12 cellular contexts compared by ENCODE assay signal in genomic region chr7:127251048-127251451, GRCh38. TPM values are rescaled to one million over a fixed set of nuclear protein-coding genes. Genes with fewer than 3 reads are reported as not detected.
A peak's percentile ranks its signal among the peaks of the same experiment; 100 is the strongest.
DNase-seq lines count a peak whose midpoint lies in the region; ATAC-seq, FAIRE-seq and TF ChIP-seq lines count a peak whose summit lies in the region.
"Had no signal": no experiment of that assay in that cellular context is flagged by ENCODE, and none has a peak within 500 bp of the region (broad histone marks: within the 10 kb centered on the region; RNA-seq: fewer than 3 reads in every experiment).

No MANE protein-coding gene starts in this region.

- in situ Hi-C loops in HAP-1 (cut with MboI; ENCODE audit: low sequenced_read_pairs): loop anchor here (25.0 kb wide), 1 partner anchor 439 kb away; no protein-coding TSS in a partner anchor
- in situ Hi-C loops in G401 (cut with HindIII; ENCODE audit: low sequenced_read_pairs): no loop called here

- 5 to 8% methylated on average over 22 of the region's 22 CpGs for WGBS in pancreas, 2 donors

- peaks cover 14% of the 10 kb centered on the region for H3K4me1 ChIP-seq in CD8-positive, alpha-beta T cell (ENCODE audit: insufficient read depth, low read length)
- H3K4me1 ChIP-seq in HAP-1: no peaks in the 10 kb centered on the region
- H3K4me1 ChIP-seq in endocrine pancreas (ENCODE audit: control insufficient read depth, insufficient read depth, low read length): peaks cover 7% of the 10 kb centered on the region
- peaks cover 0 to 5% (median 5%) of the 10 kb centered on the region in 3 donors for H3K4me1 ChIP-seq in pancreas

- no peaks in the 10 kb centered on the region for H3K9me3 ChIP-seq in CD8-positive, alpha-beta T cell (ENCODE audit: low read length)
- no peaks in the 10 kb centered on the region for H3K9me3 ChIP-seq in HAP-1
- H3K9me3 ChIP-seq in endocrine pancreas (ENCODE audit: control insufficient read depth, low read length): no peaks in the 10 kb centered on the region
- H3K9me3 ChIP-seq in pancreas: no peaks in the 10 kb centered on the region

- peak overlapping the region; percentile 54 for H3K9ac ChIP-seq in endocrine pancreas (ENCODE audit: control insufficient read depth, insufficient read depth, low read length)

- intact Hi-C loops in CD8-positive, alpha-beta T cell (cut with DNase I, micrococcal nuclease): loop anchor here (5.0 to 10.0 kb wide), 5 partner anchors 86 to 261 kb away; no protein-coding TSS in a partner anchor
- intact Hi-C loops in pancreas (cut with DNase I): loop anchor here in 1 of 3 donors (10.0 kb wide), 1 partner anchor 446 kb away; no protein-coding TSS in a partner anchor

- H3K4me3 ChIP-seq in CD8-positive, alpha-beta T cell (ENCODE audit: low read depth, low read length): no peak overlapping the region
- H3K4me3 ChIP-seq in HAP-1: peak overlapping the region; percentile 62; the same call in 1 of the 2 replicates
- peak overlapping the region; percentile 71 for H3K4me3 ChIP-seq in endocrine pancreas (ENCODE audit: control insufficient read depth, insufficient read depth, low read length)
- H3K4me3 ChIP-seq in pancreas: peak overlapping the region in 3 of 4 donors; percentile 47 to 66 (median 56)

- no peak for TF ChIP-seq CTCF in CD8-positive, alpha-beta T cell (IDR thresholded peaks at IDR 0.05)
- no peak for TF ChIP-seq CTCF in pancreas (IDR thresholded peaks at IDR 0.05)

- CTCF ChIA-PET in CD8-positive, alpha-beta T cell (lab: Charles Lee): interaction anchor here (0.9 kb wide), 1 partner anchor 196 kb away, joined by 3 read pairs; no protein-coding TSS in a partner anchor

- POLR2A ChIA-PET in CD8-positive, alpha-beta T cell (lab: Charles Lee): interaction anchor here (2.0 kb wide), 1 partner anchor 142 kb away, joined by 4 read pairs; the partner anchor contains the start of gene ZNF800

- H3K27ac Mint-ChIP-seq in CD8-positive, alpha-beta T cell: no peak overlapping the region
- H3K27ac Mint-ChIP-seq: stimulated activated naive CD8-positive, alpha-beta T cell treated with anti-CD3 and anti-CD28 coated beads, Interleukin-15, Interleukin-2, amounts not matched to agents 100 ng/mL and 50 ng/mL, for 24 hours had no signal

- no peak for FAIRE-seq in pancreas (lab: Jason Lieb, UNC)
- FAIRE-seq: islet of Langerhans had no signal

- ATAC-seq in CD8-positive, alpha-beta T cell: no peak
- ATAC-seq in pancreas: no peak

- no peaks in the 10 kb centered on the region for H3K36me3 ChIP-seq in CD8-positive, alpha-beta T cell (ENCODE audit: insufficient read depth, low read length)
- H3K36me3 ChIP-seq in HAP-1 (replicated peaks): no peaks in the 10 kb centered on the region
- no peaks in the 10 kb centered on the region for H3K36me3 ChIP-seq in endocrine pancreas (ENCODE audit: control insufficient read depth, insufficient read depth, low read length)
- no peaks in the 10 kb centered on the region for H3K36me3 ChIP-seq in pancreas

- peaks cover 24% of the 10 kb centered on the region for H3K27me3 ChIP-seq in CD8-positive, alpha-beta T cell (ENCODE audit: insufficient read depth, low read length)
- H3K27me3 ChIP-seq in HAP-1 (ENCODE audit: low read depth) (peaks cover 23% of the 10 kb centered on the region), endocrine pancreas (ENCODE audit: control insufficient read depth, insufficient read depth, low read length) (peaks cover 5% of the 10 kb centered on the region), pancreas (no peaks in the 10 kb centered on the region)

- H3K27me3 Mint-ChIP-seq in CD8-positive, alpha-beta T cell (ENCODE audit: low read depth): peaks cover 61% of the 10 kb centered on the region

- peaks cover 20% of the 10 kb centered on the region for H3K4me1 Mint-ChIP-seq in CD8-positive, alpha-beta T cell (ENCODE audit: low read depth)

- H3K9me3 Mint-ChIP-seq in CD8-positive, alpha-beta T cell: no peaks in the 10 kb centered on the region
- H3K9me3 Mint-ChIP-seq: stimulated activated naive CD8-positive, alpha-beta T cell treated with anti-CD3 and anti-CD28 coated beads, Interleukin-15, Interleukin-2, amounts not matched to agents 100 ng/mL and 50 ng/mL, for 24 hours had no signal

- no peak overlapping the region for H3K27ac ChIP-seq in CD8-positive, alpha-beta T cell (ENCODE audit: low read depth, low read length)
- no peak overlapping the region for H3K27ac ChIP-seq in pancreas
- H3K27ac ChIP-seq: skin epidermis had no signal

- no peak for DNase-seq in CD8-positive, alpha-beta T cell
- no peak for DNase-seq in HAP-1 (ENCODE audit: low spot score in 2 of 2)
- DNase-seq in pancreas: peak in 2 of 6 donors; percentile 15 to 55
- DNase-seq in G401 (ENCODE audit: low spot score): no peak
- DNase-seq in HuH-7.5 (ENCODE audit: low spot score): no peak
- no peak for DNase-seq in Kasumi-1 (lab: John Stamatoyannopoulos, UW)
- DNase-seq in GF-D8 (lab: John Stamatoyannopoulos, UW): no peak
- DNase-seq: SHP77 had no signal

- H3K36me3 Mint-ChIP-seq in CD8-positive, alpha-beta T cell: no peaks in the 10 kb centered on the region

- H3K4me3 Mint-ChIP-seq in CD8-positive, alpha-beta T cell: peak overlapping the region; percentile 24

RNA-seq across cellular contexts. Expression of gene GRM8, which starts 1.7 kb away (rescaled TPM):
- not detected for total RNA-seq in CD8-positive, alpha-beta T cell
- total RNA-seq in pancreas: 1 to 10 TPM in 1 of 6 donors, under 1 TPM in 5; 0.41 to 1.2 (median 0.90) TPM
- under 1 TPM; 0.11 to 0.89 TPM for polyA plus RNA-seq in pancreas
- total RNA-seq in G401 (2014; rRNA removed; shearing (Covaris generic)): not detected in 2 replicates
